Comparison of ENCODE assay signal across 17 cellular contexts in the genomic region with DNA sequence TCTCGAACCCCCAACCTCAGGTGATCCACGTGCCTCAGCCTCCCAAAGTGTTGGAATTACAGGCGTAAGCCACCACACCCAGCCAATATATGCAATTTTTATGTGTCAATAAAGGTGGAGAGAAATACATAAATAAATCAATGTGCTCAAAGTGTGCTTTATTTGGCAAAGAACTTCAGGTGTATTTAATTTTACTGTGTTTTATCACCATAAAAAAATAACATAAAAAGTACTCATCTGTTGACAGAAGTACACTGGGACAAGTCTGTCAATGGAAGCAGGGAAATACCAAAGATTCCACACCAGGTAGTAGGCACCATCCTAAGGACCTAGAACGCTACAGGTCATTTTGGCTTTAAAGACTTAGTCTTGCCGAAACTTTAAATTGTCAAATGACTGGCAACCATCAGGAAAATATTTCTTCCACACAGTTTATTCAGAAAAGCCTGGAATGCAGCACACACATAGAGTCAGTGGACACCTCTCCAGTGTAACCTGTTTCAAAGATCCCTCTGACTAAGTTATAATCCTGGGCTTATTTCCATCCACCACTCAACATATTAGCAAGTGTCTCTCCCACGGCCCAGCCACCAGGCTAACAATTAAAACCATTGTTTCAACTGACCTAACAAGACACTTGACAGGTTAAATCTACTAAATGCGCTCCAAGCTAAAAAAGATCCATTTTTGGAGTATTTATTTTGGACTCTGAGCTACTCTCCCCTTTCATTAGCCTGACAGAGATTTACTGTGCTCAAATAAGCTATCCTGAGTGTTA. TPM values are rescaled to one million over a fixed set of nuclear protein-coding genes. Genes with fewer than 3 reads are reported as not detected.
DNase-seq lines count a peak whose midpoint lies in the region; ATAC-seq and TF ChIP-seq lines count a peak whose summit lies in the region.
"Had no signal": no experiment of that assay in that cellular context is flagged by ENCODE, and none has a peak within 500 bp of the region (broad histone marks: within the 10 kb centered on the region; RNA-seq: fewer than 3 reads in every experiment).

No MANE protein-coding gene starts in this region.

- H3K36me3 ChIP-seq in naive thymus-derived CD4-positive, alpha-beta T cell (ENCODE audit: control insufficient read depth in 2 of 3, insufficient read depth in 3 of 3, low read length in 3 of 3), result peaks cover 0 to 5% (median 0%) of the 10 kb centered on the region in 3 experiments
- H3K36me3 ChIP-seq: brain microvascular endothelial cell, SJCRH30, upper lobe of right lung had no signal

- H3K4me1 ChIP-seq in naive thymus-derived CD4-positive, alpha-beta T cell (ENCODE audit: control insufficient read depth in 2 of 2, insufficient read depth in 2 of 2, low read length in 2 of 2), result peaks cover 38 to 42% of the 10 kb centered on the region in 2 donors

- H3K27me3 Mint-ChIP-seq in activated CD4-positive, alpha-beta T cell treated with anti-CD3 and anti-CD28 coated beads, Interleukin-2, amount 10 ng/mL, durations not matched to agents 24 days and 14 days, result no peaks in the 10 kb centered on the region
- no peaks in the 10 kb centered on the region for H3K27me3 Mint-ChIP-seq in activated CD8-positive, alpha-beta T cell treated with anti-CD3 and anti-CD28 coated beads for 36 hours
- H3K27me3 Mint-ChIP-seq in naive thymus-derived CD4-positive, alpha-beta T cell, result no peaks in the 10 kb centered on the region

- no peak for ATAC-seq in activated CD8-positive, alpha-beta T cell treated with anti-CD3 and anti-CD28 coated beads for 36 hours
- no peak for ATAC-seq in naive thymus-derived CD4-positive, alpha-beta T cell
- no peak for ATAC-seq in GM18870 (IDR thresholded peaks at IDR 0.05; ENCODE audit: unreplicated experiment)
- ATAC-seq: left colon, mucosa of descending colon, upper lobe of right lung had no signal

- no peak for TF ChIP-seq CTCF in LNCaP clone FGC (IDR thresholded peaks at IDR 0.05; ENCODE audit: control insufficient read depth, extremely low read depth, insufficient read depth)
- no peak for TF ChIP-seq CTCF in activated CD8-positive, alpha-beta T cell treated with anti-CD3 and anti-CD28 coated beads for 36 hours (IDR thresholded peaks at IDR 0.05)

- POLR2A ChIA-PET in activated CD8-positive, alpha-beta T cell treated with anti-CD3 and anti-CD28 coated beads for 36 hours (lab: Charles Lee), result interaction anchor here (1.6 kb wide), 1 partner anchor 13 kb away, joined by 3 read pairs; no protein-coding TSS in a partner anchor
- POLR2A ChIA-PET in naive thymus-derived CD4-positive, alpha-beta T cell (lab: Charles Lee), result interaction anchor here (0.9 to 1.6 kb wide), 2 partner anchors 15 to 51 kb away, joined by 3 to 7 read pairs; no protein-coding TSS in a partner anchor

- CTCF ChIA-PET in activated CD8-positive, alpha-beta T cell treated with anti-CD3 and anti-CD28 coated beads for 36 hours (lab: Charles Lee), result interaction anchor here (0.8 to 2.2 kb wide), 3 partner anchors 11 to 17 kb away, joined by 4 to 8 read pairs (median 4); no protein-coding TSS in a partner anchor
- CTCF ChIA-PET in naive thymus-derived CD4-positive, alpha-beta T cell (lab: Charles Lee), result interaction anchor here (0.6 kb wide), 1 partner anchor 43 kb away, joined by 3 read pairs; no protein-coding TSS in a partner anchor

- intact Hi-C loops in activated CD4-positive, alpha-beta T cell treated with anti-CD3 and anti-CD28 coated beads, Interleukin-2, amount 10 ng/mL, durations not matched to agents 24 days and 14 days (cut with micrococcal nuclease), result loop anchor here (10.0 kb wide), 1 partner anchor 464 kb away; a partner anchor contains a TSS
- intact Hi-C loops in activated CD8-positive, alpha-beta T cell treated with anti-CD3 and anti-CD28 coated beads for 36 hours (cut with micrococcal nuclease), result no loop called here
- intact Hi-C loops in naive thymus-derived CD4-positive, alpha-beta T cell (cut with micrococcal nuclease), result loop anchor here in 1 of 2 donors (10.0 kb wide), 1 partner anchor 464 kb away; a partner anchor contains a TSS

- no peaks in the 10 kb centered on the region for H3K9me3 ChIP-seq in naive thymus-derived CD4-positive, alpha-beta T cell (ENCODE audit: control insufficient read depth in 2 of 3, low read length in 3 of 3)
- H3K9me3 ChIP-seq: mucosa of descending colon, SJCRH30, upper lobe of right lung had no signal

- H3K27ac ChIP-seq in naive thymus-derived CD4-positive, alpha-beta T cell (ENCODE audit: low read depth, low read length), result no peak overlapping the region
- H3K27ac ChIP-seq: brain microvascular endothelial cell, SJCRH30, upper lobe of right lung had no signal

- H3K4me3 Mint-ChIP-seq in activated CD4-positive, alpha-beta T cell treated with anti-CD3 and anti-CD28 coated beads, Interleukin-2, amount 10 ng/mL, durations not matched to agents 24 days and 14 days, result peak overlapping the region; percentile 17
- H3K4me3 Mint-ChIP-seq in activated CD8-positive, alpha-beta T cell treated with anti-CD3 and anti-CD28 coated beads for 36 hours, result peak overlapping the region; percentile 5
- H3K4me3 Mint-ChIP-seq in naive thymus-derived CD4-positive, alpha-beta T cell, result peak overlapping the region in 8 of 10 donors; percentile 26 to 96 (median 60)

- H3K27me3 ChIP-seq in naive thymus-derived CD4-positive, alpha-beta T cell (ENCODE audit: control insufficient read depth in 2 of 2, insufficient read depth in 2 of 2, low read length in 2 of 2), result no peaks in the 10 kb centered on the region
- H3K27me3 ChIP-seq: brain microvascular endothelial cell, SJCRH30, upper lobe of right lung had no signal

- no peak overlapping the region for H3K4me3 ChIP-seq in LNCaP clone FGC (ENCODE audit: low read depth, low read length)
- H3K4me3 ChIP-seq in naive thymus-derived CD4-positive, alpha-beta T cell (ENCODE audit: low read length), result no peak overlapping the region
- H3K4me3 ChIP-seq: mucosa of descending colon, SJCRH30, skin epidermis, upper lobe of right lung had no signal

- no peaks in the 10 kb centered on the region for H3K9me3 Mint-ChIP-seq in activated CD4-positive, alpha-beta T cell treated with anti-CD3 and anti-CD28 coated beads, Interleukin-2, amount 10 ng/mL, durations not matched to agents 24 days and 14 days
- H3K9me3 Mint-ChIP-seq in activated CD8-positive, alpha-beta T cell treated with anti-CD3 and anti-CD28 coated beads for 36 hours, result no peaks in the 10 kb centered on the region
- H3K9me3 Mint-ChIP-seq in naive thymus-derived CD4-positive, alpha-beta T cell, result peaks cover 0 to 1% (median 0%) of the 10 kb centered on the region in 11 donors

- peak overlapping the region; percentile 1 for H3K27ac Mint-ChIP-seq in activated CD4-positive, alpha-beta T cell treated with anti-CD3 and anti-CD28 coated beads, Interleukin-2, amount 10 ng/mL, durations not matched to agents 24 days and 14 days
- H3K27ac Mint-ChIP-seq in activated CD8-positive, alpha-beta T cell treated with anti-CD3 and anti-CD28 coated beads for 36 hours, result no peak overlapping the region
- peak overlapping the region in 3 of 9 donors; percentile 16 to 48 (median 26) for H3K27ac Mint-ChIP-seq in naive thymus-derived CD4-positive, alpha-beta T cell

- H3K4me1 Mint-ChIP-seq in activated CD4-positive, alpha-beta T cell treated with anti-CD3 and anti-CD28 coated beads, Interleukin-2, amount 10 ng/mL, durations not matched to agents 24 days and 14 days, result peaks cover 64% of the 10 kb centered on the region
- peaks cover 69% of the 10 kb centered on the region for H3K4me1 Mint-ChIP-seq in activated CD8-positive, alpha-beta T cell treated with anti-CD3 and anti-CD28 coated beads for 36 hours (ENCODE audit: low read depth)
- peaks cover 61 to 90% (median 83%) of the 10 kb centered on the region in 7 donors for H3K4me1 Mint-ChIP-seq in naive thymus-derived CD4-positive, alpha-beta T cell

- peaks cover 31% of the 10 kb centered on the region for H3K36me3 Mint-ChIP-seq in activated CD4-positive, alpha-beta T cell treated with anti-CD3 and anti-CD28 coated beads, Interleukin-2, amount 10 ng/mL, durations not matched to agents 24 days and 14 days (ENCODE audit: low read depth)
- peaks cover 55% of the 10 kb centered on the region for H3K36me3 Mint-ChIP-seq in activated CD8-positive, alpha-beta T cell treated with anti-CD3 and anti-CD28 coated beads for 36 hours (ENCODE audit: low read depth)
- H3K36me3 Mint-ChIP-seq in naive thymus-derived CD4-positive, alpha-beta T cell, result peaks cover 4 to 30% (median 5%) of the 10 kb centered on the region in 5 donors

- DNase-seq in activated CD4-positive, alpha-beta T cell treated with anti-CD3 and anti-CD28 coated beads, Interleukin-2, amount 10 ng/mL, durations not matched to agents 24 days and 14 days, result peak; percentile 49
- no peak for DNase-seq in activated CD4-positive, alpha-beta T cell treated with anti-CD3 and anti-CD28 coated beads, Interleukin-2, amount 50 U/mL, for 1 hour
- DNase-seq in LNCaP clone FGC (ENCODE audit: low read depth) (peak; percentile 89), Ammon's horn (ENCODE audit: low spot score) (no peak)
- DNase-seq in activated CD8-positive, alpha-beta T cell treated with anti-CD3 and anti-CD28 coated beads for 36 hours, result no peak
- DNase-seq in naive thymus-derived CD4-positive, alpha-beta T cell, result no peak
- DNase-seq in stimulated activated CD4-positive, alpha-beta T cell treated with anti-CD3 and anti-CD28 coated beads, Interleukin-12 subunit alpha, Interleukin-12 subunit beta, amount 100 ng/mL, for 4 hours, result no peak
- DNase-seq: activated CD4-positive, alpha-beta T cell treated with anti-CD3 and anti-CD28 coated beads, Interleukin-2, amount 50 U/mL, for 48 hours; activated effector memory CD4-positive, alpha-beta T cell treated with anti-CD3 and anti-CD28 coated beads, Interleukin-2, amount 50 U/mL, for 16 hours; brain microvascular endothelial cell; left colon; mucosa of descending colon; NCI-H2171; upper lobe of right lung had no signal

RNA-seq across cellular contexts. Expression of a gene that starts 4.2 kb away (rescaled TPM):
- 170 and 171 TPM in 2 replicates for total RNA-seq in activated CD4-positive, alpha-beta T cell treated with anti-CD3 and anti-CD28 coated beads, Interleukin-2, amount 10 ng/mL, durations not matched to agents 24 days and 14 days
- total RNA-seq in activated CD8-positive, alpha-beta T cell treated with anti-CD3 and anti-CD28 coated beads for 36 hours, result 100 to 1,000 TPM; 187 to 202 TPM
- 100 to 1,000 TPM in 1 of 5 experiments, 10 to 100 TPM in 4; 65.3 to 201 (median 68.7) TPM for total RNA-seq in naive thymus-derived CD4-positive, alpha-beta T cell
- polyA plus RNA-seq in naive thymus-derived CD4-positive, alpha-beta T cell, result 10 to 100 TPM; 32.1 to 33.8 TPM

RNA-seq across cellular contexts. Expression of a gene that starts 15.8 kb away (rescaled TPM):
- 142 and 143 TPM in 2 replicates for total RNA-seq in activated CD4-positive, alpha-beta T cell treated with anti-CD3 and anti-CD28 coated beads, Interleukin-2, amount 10 ng/mL, durations not matched to agents 24 days and 14 days
- total RNA-seq in activated CD8-positive, alpha-beta T cell treated with anti-CD3 and anti-CD28 coated beads for 36 hours, result 100 to 1,000 TPM; 104 to 105 TPM
- 100 to 1,000 TPM in 1 of 5 experiments, 10 to 100 TPM in 4; 84.8 to 131 (median 95.9) TPM for total RNA-seq in naive thymus-derived CD4-positive, alpha-beta T cell
- 10 to 100 TPM; 63.8 to 64.4 TPM for polyA plus RNA-seq in naive thymus-derived CD4-positive, alpha-beta T cell

RNA-seq across cellular contexts. Expression of a gene that starts 38.8 kb away (rescaled TPM):
- total RNA-seq in activated CD4-positive, alpha-beta T cell treated with anti-CD3 and anti-CD28 coated beads, Interleukin-2, amount 10 ng/mL, durations not matched to agents 24 days and 14 days, result 18.3 and 19.7 TPM in 2 replicates
- total RNA-seq in activated CD8-positive, alpha-beta T cell treated with anti-CD3 and anti-CD28 coated beads for 36 hours, result 10 to 100 TPM; 13.0 to 13.2 TPM
- total RNA-seq in naive thymus-derived CD4-positive, alpha-beta T cell, result 10 to 100 TPM; 23.9 to 45.3 (median 29.2) TPM
- 10 to 100 TPM; 17.2 to 42.8 TPM for polyA plus RNA-seq in naive thymus-derived CD4-positive, alpha-beta T cell

Comparison
In these comparisons a context has a peak if more than half of its experiments do, and no peak if none do; other contexts are left out.
1. DNase-seq: peak in activated CD4-positive, alpha-beta T cell treated with anti-CD3 and anti-CD28 coated beads, Interleukin-2, amount 10 ng/mL, durations not matched to agents 24 days and 14 days (single experiment) and LNCaP clone FGC (single experiment); none in activated CD4-positive, alpha-beta T cell treated with anti-CD3 and anti-CD28 coated beads, Interleukin-2, amount 50 U/mL, for 1 hour (single experiment), activated CD8-positive, alpha-beta T cell treated with anti-CD3 and anti-CD28 coated beads for 36 hours (single experiment), naive thymus-derived CD4-positive, alpha-beta T cell (0 of 9), Ammon's horn (single experiment) and stimulated activated CD4-positive, alpha-beta T cell treated with anti-CD3 and anti-CD28 coated beads, Interleukin-12 subunit alpha, Interleukin-12 subunit beta, amount 100 ng/mL, for 4 hours (single experiment).
2. H3K4me3 Mint-ChIP-seq: peak in every context shown above with its lines; median percentile 60 in naive thymus-derived CD4-positive, alpha-beta T cell; 17 in activated CD4-positive, alpha-beta T cell treated with anti-CD3 and anti-CD28 coated beads, Interleukin-2, amount 10 ng/mL, durations not matched to agents 24 days and 14 days; 5 in activated CD8-positive, alpha-beta T cell treated with anti-CD3 and anti-CD28 coated beads for 36 hours.